Comparison of ENCODE assay signal across 16 cellular contexts in the genomic region with DNA sequence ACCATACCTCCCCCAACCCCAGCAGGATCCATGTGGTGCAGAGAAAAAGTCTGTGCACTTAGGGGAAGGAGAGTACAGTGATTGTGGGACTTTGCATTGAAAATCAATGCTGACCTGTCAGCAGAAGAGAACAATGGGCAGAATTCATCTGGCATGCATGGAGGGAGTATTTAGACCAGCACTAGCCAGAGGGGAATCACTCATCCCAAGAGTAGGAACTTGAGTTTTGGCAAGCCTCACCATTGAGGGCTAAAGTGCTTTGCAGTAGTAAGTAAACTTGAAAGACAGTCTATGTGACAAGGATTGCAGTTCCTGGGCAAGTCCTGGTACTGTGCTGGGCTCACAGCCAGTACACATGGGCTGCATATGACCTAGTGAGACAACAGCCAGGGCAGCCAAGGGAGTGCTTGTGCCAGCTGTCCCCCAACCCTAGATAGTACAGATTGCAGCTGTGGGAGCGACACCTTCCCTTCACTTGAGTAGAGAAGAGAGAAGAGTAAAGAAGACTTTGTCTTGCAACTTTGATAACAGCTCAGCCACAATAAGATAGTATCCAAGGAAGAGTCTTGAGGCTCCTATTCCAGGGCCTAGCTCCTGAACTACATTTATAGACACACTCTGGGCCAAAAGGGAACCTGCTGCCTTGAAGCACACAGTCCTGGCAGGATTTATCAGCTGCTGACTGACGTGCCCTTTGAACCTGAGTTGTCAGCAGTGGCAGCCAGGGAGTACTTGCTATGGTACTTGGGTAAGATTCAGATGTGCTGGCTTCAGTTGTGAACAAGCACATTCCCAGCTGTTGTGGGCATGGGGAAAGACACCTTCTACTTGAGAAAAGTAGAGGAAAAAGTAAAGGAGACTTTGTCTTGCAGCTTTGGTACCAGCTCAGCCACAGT.
"Had no signal": no experiment of that assay in that cellular context is flagged by ENCODE, and none has a peak within 500 bp of the region (broad histone marks: within the 10 kb centered on the region; RNA-seq: fewer than 3 reads in every experiment).

No MANE protein-coding gene starts in this region.

- H3K27ac ChIP-seq: body of pancreas, psoas muscle, upper lobe of left lung had no signal

- H3K9me3 ChIP-seq: body of pancreas, upper lobe of left lung had no signal

- ATAC-seq: body of pancreas, left colon, psoas muscle, T-helper 17 cell had no signal

- H3K27ac Mint-ChIP-seq: activated B cell treated with CpG ODN at 0.5 μM for 24 hours; activated CD4-positive, alpha-beta T cell treated with anti-CD3 and anti-CD28 coated beads, Interleukin-2, amount 10 ng/mL, durations not matched to agents 24 days and 14 days; activated naive CD4-positive, alpha-beta T cell treated with anti-CD3 and anti-CD28 coated beads, Interleukin-2, amount 50 U/mL, for 24 hours; activated T-helper 2 cell treated with anti-CD3 and anti-CD28 coated beads, Interferon-gamma antibody, Interleukin-2, Interleukin-4, amounts not matched to agents 10 μg/mL and 5 μg/mL and 100 μg/mL, durations not matched to agents 14 hours and 24 hours and 36 hours; immature natural killer cell; nephron progenitor cell; T-helper 17 cell had no signal

- H3K27me3 ChIP-seq: body of pancreas, upper lobe of left lung had no signal

- H3K9me3 Mint-ChIP-seq: activated naive CD4-positive, alpha-beta T cell treated with anti-CD3 and anti-CD28 coated beads, Interleukin-2, amount 50 U/mL, for 24 hours had no signal

- H3K4me3 ChIP-seq: body of pancreas, psoas muscle, upper lobe of left lung had no signal

- DNase-seq: activated B cell treated with CpG ODN at 0.5 μM for 24 hours; activated CD4-positive, alpha-beta T cell treated with anti-CD3 and anti-CD28 coated beads, Interleukin-2, amount 10 ng/mL, durations not matched to agents 24 days and 14 days; activated CD8-positive, alpha-beta memory T cell treated with anti-CD3 and anti-CD28 coated beads for 24 hours; body of pancreas; dermis blood vessel endothelial cell; immature natural killer cell; left colon; mesenchymal stem cell; nephron progenitor cell; psoas muscle; stimulated activated CD4-positive, alpha-beta T cell treated with anti-CD3 and anti-CD28 coated beads, Interleukin-2, amount 100 ng/mL, for 48 hours; stimulated activated naive CD4-positive, alpha-beta T cell treated with Interleukin-2 at 50 U/mL for 16 hours; T-helper 17 cell; upper lobe of left lung had no signal

- H3K4me1 ChIP-seq: body of pancreas, psoas muscle, upper lobe of left lung had no signal

- H3K27me3 Mint-ChIP-seq: activated B cell treated with CpG ODN at 0.5 μM for 24 hours; activated CD4-positive, alpha-beta T cell treated with anti-CD3 and anti-CD28 coated beads, Interleukin-2, amount 10 ng/mL, durations not matched to agents 24 days and 14 days; activated naive CD4-positive, alpha-beta T cell treated with anti-CD3 and anti-CD28 coated beads, Interleukin-2, amount 50 U/mL, for 24 hours; T-helper 17 cell had no signal

- H3K4me1 Mint-ChIP-seq: activated B cell treated with CpG ODN at 0.5 μM for 24 hours; activated CD4-positive, alpha-beta T cell treated with anti-CD3 and anti-CD28 coated beads, Interleukin-2, amount 10 ng/mL, durations not matched to agents 24 days and 14 days; activated naive CD4-positive, alpha-beta T cell treated with anti-CD3 and anti-CD28 coated beads, Interleukin-2, amount 50 U/mL, for 24 hours; immature natural killer cell; nephron progenitor cell; T-helper 17 cell had no signal

- H3K4me3 Mint-ChIP-seq: activated B cell treated with CpG ODN at 0.5 μM for 24 hours; activated CD4-positive, alpha-beta T cell treated with anti-CD3 and anti-CD28 coated beads, Interleukin-2, amount 10 ng/mL, durations not matched to agents 24 days and 14 days; activated naive CD4-positive, alpha-beta T cell treated with anti-CD3 and anti-CD28 coated beads, Interleukin-2, amount 50 U/mL, for 24 hours; immature natural killer cell; nephron progenitor cell; T-helper 17 cell had no signal

- H3K36me3 ChIP-seq: upper lobe of left lung had no signal
